Comparison of ENCODE assay signal across 10 cellular contexts in the genomic region with DNA sequence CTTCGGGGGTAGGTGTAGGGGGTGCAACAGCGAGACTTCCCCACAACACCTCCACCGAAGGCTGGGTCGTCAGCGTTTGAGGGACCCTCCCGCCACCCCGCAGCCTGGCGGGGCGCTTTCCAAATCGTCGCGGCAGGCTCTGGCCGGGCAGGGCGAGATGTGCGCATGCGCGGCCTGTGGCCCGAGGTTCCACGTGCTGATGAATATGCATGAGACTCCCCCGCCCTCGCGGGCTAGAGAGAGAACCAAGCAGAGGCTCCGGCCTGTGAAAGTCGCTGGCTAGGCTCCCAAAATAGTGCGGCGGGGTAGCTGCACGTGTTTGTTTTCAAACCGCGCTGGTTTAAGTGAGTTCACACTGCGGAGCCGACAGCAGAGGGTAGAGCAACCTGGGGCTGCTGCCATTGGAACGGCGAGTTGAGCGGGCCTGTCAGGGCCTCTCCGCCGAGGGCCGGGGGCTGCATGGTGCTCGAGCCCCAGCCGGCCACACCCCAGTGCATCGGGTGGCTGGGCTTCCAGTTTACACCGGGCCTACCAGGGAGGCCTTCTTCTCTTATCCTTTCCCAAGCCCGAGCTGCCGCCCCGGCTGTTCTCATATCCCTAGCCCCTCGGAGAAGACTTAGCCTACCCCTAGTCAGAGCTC. TPM values are rescaled to one million over a fixed set of nuclear protein-coding genes. Genes with fewer than 3 reads are reported as not detected.
DNase-seq lines count a peak whose midpoint lies in the region; ATAC-seq and TF ChIP-seq lines count a peak whose summit lies in the region.
"Had no signal": no experiment of that assay in that cellular context is flagged by ENCODE, and none has a peak within 500 bp of the region (broad histone marks: within the 10 kb centered on the region; RNA-seq: fewer than 3 reads in every experiment).

No MANE protein-coding gene starts in this region.

- H3K27ac ChIP-seq in breast epithelium (no peak overlapping the region), mammary epithelial cell (ENCODE audit: insufficient read depth, low read depth, low read length) (no peak overlapping the region), lower lobe of right lung (no peak overlapping the region)
- H3K27ac ChIP-seq: BLaER1 had no signal

- DNase-seq in breast epithelium (ENCODE audit: low spot score in 2 of 2) (no peak), mammary epithelial cell (no peak), cerebellum (ENCODE audit: low spot score) (peak; percentile 94), lower lobe of right lung (no peak), type B pancreatic cell (ENCODE audit: extremely low spot score, unreplicated experiment) (peak; percentile 90), KBM-7 (no peak)
- DNase-seq: stimulated activated naive CD4-positive, alpha-beta T cell had no signal

- H3K36me3 ChIP-seq in breast epithelium = no peaks in the 10 kb centered on the region
- no peaks in the 10 kb centered on the region for H3K36me3 ChIP-seq in mammary epithelial cell (ENCODE audit: insufficient read depth, low read length)
- no peaks in the 10 kb centered on the region for H3K36me3 ChIP-seq in lower lobe of right lung
- H3K36me3 ChIP-seq: BLaER1 had no signal

- peaks cover 97% of the 10 kb centered on the region for H3K27me3 Mint-ChIP-seq in type B pancreatic cell

- no peak overlapping the region for H3K4me2 ChIP-seq in mammary epithelial cell (ENCODE audit: insufficient read depth, low read depth, low read length)
- H3K4me2 ChIP-seq: BLaER1 had no signal

- TF ChIP-seq POLR2A in breast epithelium (IDR thresholded peaks at IDR 0.05) = no peak

- TF ChIP-seq CTCF in breast epithelium (IDR thresholded peaks at IDR 0.05) = no peak
- TF ChIP-seq CTCF in mammary epithelial cell (conservative IDR thresholded peaks at IDR 0.05 in 1 of 2, IDR thresholded peaks at IDR 0.05 in 1 of 2; ENCODE audit: extremely low read depth in 1 of 2, insufficient read depth in 1 of 2, low read depth in 1 of 2, low read length in 2 of 2) = no peak
- no peak for TF ChIP-seq CTCF in lower lobe of right lung (IDR thresholded peaks at IDR 0.05)
- no peak for TF ChIP-seq CTCF in type B pancreatic cell (conservative IDR thresholded peaks at IDR 0.05)

- no peak overlapping the region for H3K9ac ChIP-seq in mammary epithelial cell (ENCODE audit: insufficient read depth, low read length)
- H3K9ac ChIP-seq: BLaER1 had no signal

- in situ Hi-C loops in mammary epithelial cell (cut with MboI; ENCODE audit: low sequenced_read_pairs in 2 of 2) (no loop called here), KBM-7 (cut with MboI; ENCODE audit: low pct_unique_long_range_greater_than_20kb, low sequenced_read_pairs) (no loop called here)

- peaks cover 0 to 3% of the 10 kb centered on the region in 2 donors for H3K4me1 ChIP-seq in breast epithelium
- H3K4me1 ChIP-seq in mammary epithelial cell (ENCODE audit: insufficient read depth, low read length) = no peaks in the 10 kb centered on the region
- peaks cover 15% of the 10 kb centered on the region for H3K4me1 ChIP-seq in lower lobe of right lung
- H3K4me1 ChIP-seq: BLaER1 had no signal

- peak overlapping the region; percentile 62 for H3K27ac Mint-ChIP-seq in type B pancreatic cell

- no peaks in the 10 kb centered on the region for H3K9me3 Mint-ChIP-seq in type B pancreatic cell

- peaks cover 13% of the 10 kb centered on the region for H3K36me3 Mint-ChIP-seq in type B pancreatic cell

- peaks cover 11% of the 10 kb centered on the region for H3K4me1 Mint-ChIP-seq in type B pancreatic cell (ENCODE audit: unreplicated experiment)

- H3K9me3 ChIP-seq in breast epithelium (peaks cover 0 to 6% of the 10 kb centered on the region in 2 donors), mammary epithelial cell (replicated peaks; ENCODE audit: insufficient read depth, low read length) (peaks cover 3% of the 10 kb centered on the region), lower lobe of right lung (no peaks in the 10 kb centered on the region)

- intact Hi-C loops in breast epithelium (cut with DNase I; ENCODE audit: low total_unique reads) = no loop called here
- intact Hi-C loops in mammary epithelial cell (cut with micrococcal nuclease) = no loop called here
- intact Hi-C loops in lower lobe of right lung (cut with DNase I) = no loop called here

- no TSS peak for BruUV-seq in mammary epithelial cell (replicated peaks; lab: Mats Ljungman, UMichigan)

- WGBS in mammary epithelial cell (ENCODE audit: low coverage, missing lambda C conversion rate) = 13% methylated on average over 25 of the region's 45 CpGs

- dilution Hi-C loops in mammary epithelial cell (cut with HindIII; ENCODE audit: low sequenced_read_pairs) = no loop called here

- no peak overlapping the region for H2AFZ ChIP-seq in mammary epithelial cell (ENCODE audit: low read depth, low read length)

- ATAC-seq in lower lobe of right lung (peak; percentile 11 to 35), HG03045 (IDR thresholded peaks at IDR 0.05; ENCODE audit: unreplicated experiment) (no peak), GM21390 (IDR thresholded peaks at IDR 0.05; ENCODE audit: unreplicated experiment) (no peak)

- H3K27me3 ChIP-seq in breast epithelium (peaks cover 2 to 87% of the 10 kb centered on the region in 2 donors), mammary epithelial cell (ENCODE audit: insufficient read depth, low read length) (peaks cover 84% of the 10 kb centered on the region), lower lobe of right lung (ENCODE audit: low read depth) (peaks cover 99% of the 10 kb centered on the region)

- H4K20me1 ChIP-seq in mammary epithelial cell (ENCODE audit: insufficient read depth, low read length) = no peaks in the 10 kb centered on the region
- H4K20me1 ChIP-seq: BLaER1 had no signal

- H3K4me3 ChIP-seq in breast epithelium (peak overlapping the region in 2 of 3 donors; percentile 7 to 51), mammary epithelial cell (replicated peaks in 1 of 3; ENCODE audit: insufficient read depth in 1 of 3, low read depth in 2 of 3, low read length in 3 of 3) (no peak overlapping the region), lower lobe of right lung (peak overlapping the region; percentile 30)
- H3K4me3 ChIP-seq: BLaER1 had no signal

- H3K79me2 ChIP-seq in mammary epithelial cell (ENCODE audit: insufficient read depth, low read length) = no peaks in the 10 kb centered on the region

- CTCF ChIA-PET in mammary epithelial cell (lab: Charles Lee; ENCODE audit: low non-redundant PET) = no interaction called here

- H3K4me3 Mint-ChIP-seq in type B pancreatic cell = peak overlapping the region; percentile 79

RNA-seq across cellular contexts. Expression of gene ZIC1, which starts 10.0 kb away (rescaled TPM):
- total RNA-seq in breast epithelium = 1 to 10 TPM in 2 of 3 donors, not detected in 1; 2.0 to 6.1 TPM
- under 1 TPM in 1 of 2 donors, not detected in 1; under 0.01 TPM for total RNA-seq in mammary epithelial cell
- not detected for polyA plus RNA-seq in mammary epithelial cell
- not detected for polyA minus RNA-seq in mammary epithelial cell
- 662 TPM for total RNA-seq in cerebellum
- total RNA-seq in lower lobe of right lung = not detected
- total RNA-seq in type B pancreatic cell (ENCODE audit: low replicate concordance) = 184 TPM in 1 of 2 replicates, not detected in the other

RNA-seq across cellular contexts. Expression of gene ZIC4, which starts 12.8 kb away (rescaled TPM):
- total RNA-seq in breast epithelium = under 1 TPM in 2 of 3 donors, not detected in 1; under 0.01 to 0.15 TPM
- total RNA-seq in mammary epithelial cell = under 1 TPM in 1 of 2 donors, not detected in 1; 0.17 TPM
- polyA plus RNA-seq in mammary epithelial cell = not detected
- polyA minus RNA-seq in mammary epithelial cell = not detected
- total RNA-seq in cerebellum = 122 TPM
- total RNA-seq in lower lobe of right lung = not detected
- total RNA-seq in type B pancreatic cell (ENCODE audit: low replicate concordance) = 40.2 TPM in 1 of 2 replicates, not detected in the other

Comparison
In these comparisons a context has a peak if more than half of its experiments do, and no peak if none do; other contexts are left out.
1. H3K4me3 ChIP-seq: peak in breast epithelium (2 of 3) and lower lobe of right lung (single experiment); none in mammary epithelial cell (0 of 3).
2. DNase-seq: peak in cerebellum (single experiment) and type B pancreatic cell (single experiment); none in breast epithelium (0 of 2), mammary epithelial cell (single experiment), lower lobe of right lung (single experiment) and KBM-7 (single experiment).
3. ATAC-seq: peak in lower lobe of right lung (2 of 2); none in HG03045 (single experiment) and GM21390 (single experiment).